1 cellular context compared by ENCODE assay signal in the genomic region with DNA sequence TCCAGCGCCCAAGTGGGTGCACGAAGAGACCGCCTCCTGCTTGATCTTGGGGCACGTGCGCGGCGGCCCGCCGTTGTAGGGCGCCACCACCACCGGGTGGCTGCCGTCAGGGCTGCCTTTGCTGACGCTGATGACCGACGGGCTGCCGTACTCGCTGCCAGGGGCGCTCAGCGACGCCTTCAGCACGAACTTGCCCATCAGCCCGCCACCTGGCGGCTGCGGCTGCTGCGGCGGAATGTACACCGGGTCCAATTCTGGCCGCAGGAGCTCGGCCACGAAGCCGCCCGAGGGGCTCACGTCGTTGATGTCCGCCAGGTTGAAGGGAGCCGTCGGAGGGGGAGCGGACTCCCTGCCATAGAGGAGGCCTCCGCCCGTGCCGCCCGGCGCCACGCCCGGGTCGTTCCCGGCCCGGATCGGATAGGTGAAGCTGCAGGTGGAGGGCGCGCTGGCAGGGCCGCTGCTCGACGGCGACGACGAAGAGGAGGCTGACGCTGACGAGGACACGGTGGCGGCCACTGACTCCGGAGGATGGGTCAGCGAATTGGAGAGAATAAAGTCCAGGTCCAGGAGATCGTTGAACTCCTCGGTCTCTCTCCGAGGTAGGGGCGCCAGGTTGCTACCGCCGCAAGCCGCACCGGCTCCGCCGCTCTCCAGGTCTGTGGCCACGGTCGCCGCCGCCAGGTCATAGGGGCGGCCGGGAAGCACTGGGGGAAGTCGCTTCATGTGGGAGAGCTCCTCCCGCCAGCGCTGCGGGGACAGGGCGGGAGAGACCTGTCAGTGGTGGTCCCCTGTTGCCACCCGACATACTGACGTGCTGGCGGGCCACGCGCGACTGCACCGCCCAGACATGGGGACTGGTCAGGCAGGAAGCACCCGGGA.
A peak's percentile ranks its signal among the peaks of the same experiment; 100 is the strongest.
TF ChIP-seq lines count a peak whose summit lies in the region.

No MANE protein-coding gene starts in this region.

TF ChIP-seq in GM23338, 12 proteins besides CTCF, POLR2A, EP300 and RAD21 (continued from another document):
- TF ChIP-seq, protein P1, sequence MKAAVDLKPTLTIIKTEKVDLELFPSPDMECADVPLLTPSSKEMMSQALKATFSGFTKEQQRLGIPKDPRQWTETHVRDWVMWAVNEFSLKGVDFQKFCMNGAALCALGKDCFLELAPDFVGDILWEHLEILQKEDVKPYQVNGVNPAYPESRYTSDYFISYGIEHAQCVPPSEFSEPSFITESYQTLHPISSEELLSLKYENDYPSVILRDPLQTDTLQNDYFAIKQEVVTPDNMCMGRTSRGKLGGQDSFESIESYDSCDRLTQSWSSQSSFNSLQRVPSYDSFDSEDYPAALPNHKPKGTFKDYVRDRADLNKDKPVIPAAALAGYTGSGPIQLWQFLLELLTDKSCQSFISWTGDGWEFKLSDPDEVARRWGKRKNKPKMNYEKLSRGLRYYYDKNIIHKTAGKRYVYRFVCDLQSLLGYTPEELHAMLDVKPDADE (IDR thresholded peaks at IDR 0.05): no peak
- TF ChIP-seq ZNF114 (CRISPR knock-in tag; IDR thresholded peaks at IDR 0.05) (no peak), CREB1 (CRISPR knock-in tag; IDR thresholded peaks at IDR 0.05; ENCODE audit: low read depth) (peak; percentile 74), EZH2 (IDR thresholded peaks at IDR 0.05; ENCODE audit: low read depth, unreplicated experiment) (peak; percentile 27)
